Comparison of ENCODE assay signal across 1 cellular context in genomic region chr6:27592481-27593199, GRCh38.
TF ChIP-seq lines count a peak whose summit lies in the region.

No MANE protein-coding gene starts in this region.

TF ChIP-seq in SK-N-SH, 30 proteins besides CTCF, POLR2A, EP300 and RAD21 (continued from another document):
- peak; percentile 81 for TF ChIP-seq REST (IDR thresholded peaks at IDR 0.05; ENCODE audit: low read depth, low read length)
- no peak for TF ChIP-seq USF1 (IDR thresholded peaks at IDR 0.05; ENCODE audit: borderline replicate concordance, low read depth)
- TF ChIP-seq TEAD4 (IDR thresholded peaks at IDR 0.05; ENCODE audit: borderline replicate concordance, insufficient read depth), result peak; percentile 74; the same call in 1 of the 2 replicates
- peak; percentile 54; the same call in 1 of the 2 replicates for TF ChIP-seq FOSL2 (IDR thresholded peaks at IDR 0.05; ENCODE audit: borderline replicate concordance, low read depth)
